In the genomic region with DNA sequence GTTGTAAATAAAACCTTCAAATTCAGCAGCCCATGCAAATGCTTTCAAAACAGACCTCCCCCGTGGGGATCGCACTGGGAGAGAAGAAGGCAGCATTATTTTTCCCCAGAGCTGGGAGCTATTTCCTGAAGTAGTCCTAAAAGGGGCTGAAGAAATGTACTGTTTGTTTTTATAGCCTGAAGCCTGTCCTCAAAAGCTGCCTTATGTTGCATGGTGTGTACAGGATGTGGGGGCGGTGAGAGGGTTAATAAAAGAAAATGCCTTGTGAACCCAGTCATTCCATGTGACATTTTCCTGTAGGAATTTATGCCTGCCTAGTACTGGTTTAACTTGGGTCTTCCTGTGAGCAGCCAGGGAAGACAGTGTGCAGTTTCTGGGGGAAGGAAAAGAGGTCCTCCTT, we compare ENCODE assay signal across 11 cellular contexts.
DNase-seq lines count a peak whose midpoint lies in the region; ATAC-seq lines count a peak whose summit lies in the region.
"Had no signal": no experiment of that assay in that cellular context is flagged by ENCODE, and none has a peak within 500 bp of the region (broad histone marks: within the 10 kb centered on the region; RNA-seq: fewer than 3 reads in every experiment).

No MANE protein-coding gene starts in this region.

- H4K12ac ChIP-seq in trophoblast cell (ENCODE audit: low read depth, low read length) = no peak overlapping the region

- H3K4me2 ChIP-seq in trophoblast cell (ENCODE audit: low read length) = peak overlapping the region; percentile 34

- H2BK12ac ChIP-seq in trophoblast cell (ENCODE audit: low read length) = no peak overlapping the region

- no peak overlapping the region for H3K14ac ChIP-seq in trophoblast cell (ENCODE audit: low read length)

- H2AFZ ChIP-seq in trophoblast cell (ENCODE audit: insufficient read depth, low read length, poor library complexity) = no peak overlapping the region

- H3K4me1 ChIP-seq in trophoblast cell (ENCODE audit: control insufficient read depth in 1 of 2, insufficient read depth in 2 of 2, low read length in 2 of 2) = peaks cover 18 to 23% of the 10 kb centered on the region in 2 experiments

- peak overlapping the region; percentile 83 for H2BK5ac ChIP-seq in trophoblast cell (ENCODE audit: low read depth, low read length, poor library complexity)

- no peak overlapping the region for H3K4ac ChIP-seq in trophoblast cell (ENCODE audit: low read depth, low read length)

- DNase-seq in COLO829 (ENCODE audit: low spot score) = peak; percentile 88
- peak; percentile 4 to 34 for DNase-seq in SW 1271 (lab: John Stamatoyannopoulos, UW)
- DNase-seq in fibroblast of peridontal ligament (ENCODE audit: extremely low read depth) = peak; percentile 90
- DNase-seq in trophoblast cell = no peak
- no peak for DNase-seq in DMS79 (lab: John Stamatoyannopoulos, UW)
- no peak for DNase-seq in T-helper 17 cell
- no peak for DNase-seq in effector CD8-positive, alpha-beta T cell (lab: John Stamatoyannopoulos, UW)
- no peak for DNase-seq in head of caudate nucleus
- DNase-seq: activated effector memory CD4-positive, alpha-beta T cell treated with Interleukin-2 at 50 U/mL for 16 hours; NCI-H2081 treated with DMSO at 0.1 percent for 48 hours had no signal

- peak overlapping the region; percentile 85 for H3K27ac ChIP-seq in trophoblast cell (ENCODE audit: low read depth, low read length)
- H3K27ac ChIP-seq: suprapubic skin had no signal

- H3K27me3 Mint-ChIP-seq in T-helper 17 cell = peaks cover 46% of the 10 kb centered on the region

- WGBS in trophoblast cell (ENCODE audit: extremely low coverage, insufficient coverage, insufficient read length) = no CpG with 5 or more reads among the region's 3 CpGs

- intact Hi-C loops in head of caudate nucleus (cut with DNase I) = no loop called here

- H2AK5ac ChIP-seq in trophoblast cell (ENCODE audit: low read length) = no peak overlapping the region

- peaks cover 4% of the 10 kb centered on the region for H3K36me3 Mint-ChIP-seq in T-helper 17 cell (ENCODE audit: low read depth)

- H3K4me3 Mint-ChIP-seq in T-helper 17 cell = no peak overlapping the region

- no peak for ATAC-seq in T-helper 17 cell

- no peaks in the 10 kb centered on the region for H3K9me3 ChIP-seq in trophoblast cell (ENCODE audit: insufficient read depth, low read depth, low read length)
- no peaks in the 10 kb centered on the region for H3K9me3 ChIP-seq in T-helper 17 cell (ENCODE audit: control insufficient read depth, low read length, poor library complexity, severe bottlenecking)
- H3K9me3 ChIP-seq: suprapubic skin had no signal

- H3K27ac Mint-ChIP-seq in T-helper 17 cell = no peak overlapping the region

- no peak overlapping the region for H2BK120ac ChIP-seq in trophoblast cell (ENCODE audit: insufficient read depth, low read length, poor library complexity)

- H3K9ac ChIP-seq in trophoblast cell (ENCODE audit: low read length) = no peak overlapping the region

- peaks cover 4% of the 10 kb centered on the region for H3K4me1 Mint-ChIP-seq in T-helper 17 cell

- H3K23ac ChIP-seq in trophoblast cell (ENCODE audit: low read length) = no peak overlapping the region

- no peak overlapping the region for H4K8ac ChIP-seq in trophoblast cell (ENCODE audit: low read depth, low read length)

- H3K18ac ChIP-seq in trophoblast cell (ENCODE audit: low read length) = no peak overlapping the region

- peaks cover 19 to 27% of the 10 kb centered on the region in 2 experiments for H3K36me3 ChIP-seq in trophoblast cell (ENCODE audit: control insufficient read depth in 1 of 2, insufficient read depth in 2 of 2, low read length in 2 of 2)
- H3K36me3 ChIP-seq: suprapubic skin had no signal

- H3K79me1 ChIP-seq in trophoblast cell (ENCODE audit: low read length) = peaks cover 27% of the 10 kb centered on the region

- H3K27me3 ChIP-seq in trophoblast cell (ENCODE audit: insufficient read depth, low read length) = no peaks in the 10 kb centered on the region
- H3K27me3 ChIP-seq: suprapubic skin had no signal

- H4K91ac ChIP-seq in trophoblast cell (ENCODE audit: low read depth, low read length) = peak overlapping the region; percentile 81

- H3K79me2 ChIP-seq in trophoblast cell (ENCODE audit: control insufficient read depth, insufficient read depth, low read length, poor library complexity) = peaks cover 10% of the 10 kb centered on the region

- no peak overlapping the region for H3K4me3 ChIP-seq in trophoblast cell (ENCODE audit: low read depth, low read length)
- H3K4me3 ChIP-seq: suprapubic skin had no signal

Comparison
In these comparisons a context has a peak if more than half of its experiments do, and no peak if none do; other contexts are left out.
1. DNase-seq: peak in COLO829 (single experiment), SW 1271 (2 of 2) and fibroblast of peridontal ligament (single experiment); none in trophoblast cell (0 of 2), DMS79 (single experiment), T-helper 17 cell (0 of 3), effector CD8-positive, alpha-beta T cell (single experiment) and head of caudate nucleus (0 of 42).